In the genomic region with DNA sequence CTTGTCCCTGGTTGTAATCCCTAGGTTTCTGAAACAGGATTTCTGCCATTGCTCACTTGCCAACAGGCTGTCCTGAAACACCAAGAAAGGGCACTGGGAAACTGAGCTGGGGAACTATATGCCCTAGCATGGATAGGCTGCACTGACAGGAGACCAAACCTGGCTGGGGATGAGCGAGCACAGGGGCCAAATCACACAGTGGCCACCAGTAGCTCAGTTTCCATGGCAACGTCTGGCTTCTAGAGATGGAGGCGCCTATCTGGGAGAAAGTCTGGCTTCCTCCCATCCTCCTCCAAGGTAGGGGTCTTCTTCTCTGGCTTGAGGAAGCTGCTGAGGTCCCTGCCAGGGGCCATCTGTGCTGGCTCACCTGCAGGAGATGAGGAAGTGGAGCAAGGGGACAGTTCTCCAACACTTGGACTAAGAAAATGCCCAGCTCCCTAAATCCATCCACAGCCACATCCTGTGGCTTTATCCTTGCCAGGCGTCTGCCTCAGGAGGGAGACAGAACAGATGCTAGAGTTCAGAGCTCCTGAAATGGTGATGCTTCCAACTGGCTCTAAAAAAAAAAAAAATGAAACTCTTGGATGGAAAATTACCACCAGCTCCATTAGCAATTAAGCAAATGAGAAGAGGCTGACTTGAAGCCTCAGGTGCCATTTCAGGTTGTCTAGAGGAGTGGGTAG, we compare ENCODE assay signal across 31 cellular contexts. TPM values are rescaled to one million over a fixed set of nuclear protein-coding genes. Genes with fewer than 3 reads are reported as not detected.
DNase-seq lines count a peak whose midpoint lies in the region; ATAC-seq and TF ChIP-seq lines count a peak whose summit lies in the region.
"Had no signal": no experiment of that assay in that cellular context is flagged by ENCODE, and none has a peak within 500 bp of the region (broad histone marks: within the 10 kb centered on the region; RNA-seq: fewer than 3 reads in every experiment).

No MANE protein-coding gene starts in this region.

- no peak overlapping the region for H3K4me2 ChIP-seq in MM.1S (ENCODE audit: low read depth, low read length)

- no peaks in the 10 kb centered on the region for H3K27me3 ChIP-seq in H7 (ENCODE audit: control insufficient read depth, insufficient read depth, low read length)
- H3K27me3 ChIP-seq in MM.1S (replicated peaks; ENCODE audit: insufficient read depth, low read length): no peaks in the 10 kb centered on the region
- H3K27me3 ChIP-seq: testis, uterus had no signal

- H2AFZ ChIP-seq in MM.1S (ENCODE audit: low read length): no peak overlapping the region

- DNase-seq in H7 (peak; percentile 53), NCI-H2171 (lab: John Stamatoyannopoulos, UW) (peak; percentile 40), cerebellar cortex (ENCODE audit: low spot score) (peak; percentile 96), mesenteric fat pad (ENCODE audit: low spot score) (peak; percentile 24), MM.1S (no peak)
- DNase-seq: activated CD4-positive, alpha-beta T cell treated with anti-CD3 and anti-CD28 coated beads for 48 hours; activated gamma-delta T cell treated with Interleukin-2 at 50 U/mL for 16 hours; activated T-cell treated with anti-CD3 and anti-CD28 coated beads, Interleukin-2, amount 50 U/mL, for 1 hour; Caco-2; effector CD8-positive, alpha-beta T cell; GOT3; kidney glomerular epithelial cell; mammary epithelial cell; NCI-H1092; NCI-H1694 treated with DMSO at 0.1 percent for 48 hours; nephron progenitor cell; SIG-M5; stimulated activated naive CD4-positive, alpha-beta T cell; SW 1271; T1000; testis; uterus; WERI-Rb-1 had no signal

- H3K36me3 ChIP-seq in H7 (replicated peaks; ENCODE audit: control insufficient read depth, insufficient read depth, low read length) (no peaks in the 10 kb centered on the region), MM.1S (replicated peaks; ENCODE audit: insufficient read depth, low read length) (no peaks in the 10 kb centered on the region)
- H3K36me3 ChIP-seq: uterus, WERI-Rb-1 had no signal

- H3K4me1 ChIP-seq in MM.1S (ENCODE audit: low read length): no peaks in the 10 kb centered on the region
- H3K4me1 ChIP-seq: Caco-2, testis, uterus had no signal

- ATAC-seq in GM19324 (IDR thresholded peaks at IDR 0.05; ENCODE audit: low FRiP score, unreplicated experiment) (no peak), GM18505 (IDR thresholded peaks at IDR 0.05; ENCODE audit: unreplicated experiment) (no peak)
- ATAC-seq: GM12878, Panc1 had no signal

- no peak overlapping the region for H3K9ac ChIP-seq in MM.1S (ENCODE audit: low read length)

- H3K79me2 ChIP-seq in MM.1S (ENCODE audit: low read length): no peaks in the 10 kb centered on the region

- no peaks in the 10 kb centered on the region for H3F3A ChIP-seq in MM.1S (ENCODE audit: insufficient read depth, low read length)

- no peaks in the 10 kb centered on the region for H3K9me3 ChIP-seq in MM.1S (replicated peaks; ENCODE audit: insufficient read depth, low read length)
- H3K9me3 ChIP-seq: Caco-2, testis, uterus had no signal

- no peak overlapping the region for H3K4me3 ChIP-seq in H7 (ENCODE audit: insufficient read depth, low read depth, low read length)
- H3K4me3 ChIP-seq in MM.1S (ENCODE audit: low read length): no peak overlapping the region
- H3K4me3 ChIP-seq: GM12878, testis, uterus had no signal

- TF ChIP-seq POLR2A in GM18505 (IDR thresholded peaks at IDR 0.05; ENCODE audit: borderline replicate concordance, extremely low read depth, insufficient read depth, insufficient read length): no peak

- no peak overlapping the region for H3K27ac ChIP-seq in MM.1S (ENCODE audit: low read length)
- H3K27ac ChIP-seq: epithelial cell of prostate, testis, uterus, WERI-Rb-1 had no signal

- H4K20me1 ChIP-seq in MM.1S (ENCODE audit: insufficient read depth, low read length): no peaks in the 10 kb centered on the region

- H3K9me2 ChIP-seq in MM.1S (replicated peaks; ENCODE audit: insufficient read depth, low read length): no peaks in the 10 kb centered on the region

- TF ChIP-seq CTCF in MM.1S (IDR thresholded peaks at IDR 0.05; ENCODE audit: low read length): no peak

RNA-seq across cellular contexts. Expression of gene SYT13, which starts 48.3 kb away (rescaled TPM):
- 6.1 and 9.6 TPM in 2 replicates for total RNA-seq in H7 (2014; rRNA removed; shearing (Covaris generic))
- total RNA-seq in mesenteric fat pad: not detected
- total RNA-seq: activated CD8-positive, alpha-beta memory T cell treated with anti-CD3 and anti-CD28 coated beads for 36 hours; GM12878; LHCN-M2; NCI-H460 had no signal
